8 cellular contexts compared by ENCODE assay signal in the genomic region with DNA sequence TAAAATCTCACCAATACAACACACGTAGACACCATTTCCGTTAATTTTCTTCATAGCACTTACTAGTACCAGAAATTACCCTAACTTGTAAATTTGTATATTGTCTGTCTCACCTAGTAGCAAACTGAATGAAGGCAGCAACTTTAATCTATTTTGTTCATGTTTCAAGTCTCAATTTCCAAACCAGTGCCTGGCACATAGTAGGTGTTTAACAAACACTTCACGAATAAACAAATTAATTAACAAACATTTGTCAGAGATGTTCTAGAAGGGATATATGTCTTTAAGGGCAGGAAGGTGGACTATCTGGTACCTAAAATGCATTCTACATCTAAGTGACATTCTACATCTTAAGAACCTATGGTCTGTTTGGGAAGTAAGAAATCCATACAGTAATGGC. TPM values are rescaled to one million over a fixed set of nuclear protein-coding genes. Genes with fewer than 3 reads are reported as not detected.
DNase-seq lines count a peak whose midpoint lies in the region; ATAC-seq and TF ChIP-seq lines count a peak whose summit lies in the region.

No MANE protein-coding gene starts in this region.

- H3K27me3 Mint-ChIP-seq in activated CD8-positive, alpha-beta memory T cell treated with anti-CD3 and anti-CD28 coated beads, Interleukin-2, amount 10 ng/mL, durations not matched to agents 7 days and 5 days: no peaks in the 10 kb centered on the region
- H3K27me3 Mint-ChIP-seq in activated naive CD8-positive, alpha-beta T cell treated with anti-CD3 and anti-CD28 coated beads for 36 hours: peaks cover 6% of the 10 kb centered on the region

- H3K27ac ChIP-seq in left lung: peak overlapping the region in 1 of 2 donors; percentile 92
- H3K27ac ChIP-seq in thymus (ENCODE audit: low read depth): no peak overlapping the region

- CTCF ChIA-PET in activated CD8-positive, alpha-beta memory T cell treated with anti-CD3 and anti-CD28 coated beads, Interleukin-2, amount 10 ng/mL, durations not matched to agents 7 days and 5 days (lab: Charles Lee): interaction anchor here (1.5 to 3.3 kb wide), 3 partner anchors 10 to 18 kb away, joined by 4 to 24 read pairs (median 14); no protein-coding TSS in a partner anchor

- TF ChIP-seq CTCF in left lung (IDR thresholded peaks at IDR 0.05): no peak

- peak overlapping the region; percentile 60 to 83 for H3K4me3 ChIP-seq in left lung
- H3K4me3 ChIP-seq in thymus (ENCODE audit: low read length): peak overlapping the region; percentile 87

- no peaks in the 10 kb centered on the region for H3K9me3 Mint-ChIP-seq in activated CD8-positive, alpha-beta memory T cell treated with anti-CD3 and anti-CD28 coated beads, Interleukin-2, amount 10 ng/mL, durations not matched to agents 7 days and 5 days (ENCODE audit: low read depth)
- H3K9me3 Mint-ChIP-seq in activated naive CD8-positive, alpha-beta T cell treated with anti-CD3 and anti-CD28 coated beads for 36 hours: no peaks in the 10 kb centered on the region

- no peak for DNase-seq in activated CD8-positive, alpha-beta memory T cell treated with anti-CD3 and anti-CD28 coated beads, Interleukin-2, amount 10 ng/mL, durations not matched to agents 7 days and 5 days
- no peak for DNase-seq in activated CD8-positive, alpha-beta memory T cell treated with anti-CD3 and anti-CD28 coated beads, Interleukin-2, amount 50 U/mL, for 48 hours
- DNase-seq in activated naive CD8-positive, alpha-beta T cell treated with anti-CD3 and anti-CD28 coated beads for 36 hours: no peak
- DNase-seq in left lung: no peak
- DNase-seq in NCI-H748 (lab: John Stamatoyannopoulos, UW; ENCODE audit: unreplicated experiment): no peak
- no peak for DNase-seq in HT-29 (ENCODE audit: low spot score)

- H3K36me3 ChIP-seq in left lung (peaks cover 0 to 22% of the 10 kb centered on the region in 2 donors), thymus (ENCODE audit: control insufficient read depth, insufficient read depth) (peaks cover 7% of the 10 kb centered on the region)

- H3K36me3 Mint-ChIP-seq in activated CD8-positive, alpha-beta memory T cell treated with anti-CD3 and anti-CD28 coated beads, Interleukin-2, amount 10 ng/mL, durations not matched to agents 7 days and 5 days: peaks cover 13% of the 10 kb centered on the region
- H3K36me3 Mint-ChIP-seq in activated naive CD8-positive, alpha-beta T cell treated with anti-CD3 and anti-CD28 coated beads for 36 hours: peaks cover 21% of the 10 kb centered on the region

- peaks cover 41% of the 10 kb centered on the region for H3K4me1 Mint-ChIP-seq in activated CD8-positive, alpha-beta memory T cell treated with anti-CD3 and anti-CD28 coated beads, Interleukin-2, amount 10 ng/mL, durations not matched to agents 7 days and 5 days
- peaks cover 21% of the 10 kb centered on the region for H3K4me1 Mint-ChIP-seq in activated naive CD8-positive, alpha-beta T cell treated with anti-CD3 and anti-CD28 coated beads for 36 hours

- ATAC-seq in activated CD8-positive, alpha-beta memory T cell treated with anti-CD3 and anti-CD28 coated beads, Interleukin-2, amount 10 ng/mL, durations not matched to agents 7 days and 5 days: no peak
- no peak for ATAC-seq in left lung
- ATAC-seq in GM18907 (IDR thresholded peaks at IDR 0.05; ENCODE audit: unreplicated experiment): no peak

- intact Hi-C loops in left lung (cut with DNase I): no loop called here

- peak overlapping the region; percentile 93 for H3K4me3 Mint-ChIP-seq in activated CD8-positive, alpha-beta memory T cell treated with anti-CD3 and anti-CD28 coated beads, Interleukin-2, amount 10 ng/mL, durations not matched to agents 7 days and 5 days
- peak overlapping the region; percentile 98 for H3K4me3 Mint-ChIP-seq in activated naive CD8-positive, alpha-beta T cell treated with anti-CD3 and anti-CD28 coated beads for 36 hours

- H3K9me3 ChIP-seq in left lung (no peaks in the 10 kb centered on the region), thymus (ENCODE audit: control insufficient read depth) (no peaks in the 10 kb centered on the region)

- H3K4me1 ChIP-seq in left lung (peaks cover 10 to 30% of the 10 kb centered on the region in 2 donors), thymus (ENCODE audit: control insufficient read depth, insufficient read depth, low read length) (peaks cover 6% of the 10 kb centered on the region)

- 97% methylated on average over 3 of the region's 3 CpGs for WGBS in thymus

- H3K27me3 ChIP-seq in left lung: no peaks in the 10 kb centered on the region
- no peaks in the 10 kb centered on the region for H3K27me3 ChIP-seq in thymus (ENCODE audit: control insufficient read depth, insufficient read depth)

- H3K27ac Mint-ChIP-seq in activated CD8-positive, alpha-beta memory T cell treated with anti-CD3 and anti-CD28 coated beads, Interleukin-2, amount 10 ng/mL, durations not matched to agents 7 days and 5 days: peak overlapping the region; percentile 95
- H3K27ac Mint-ChIP-seq in activated naive CD8-positive, alpha-beta T cell treated with anti-CD3 and anti-CD28 coated beads for 36 hours: peak overlapping the region; percentile 98

RNA-seq across cellular contexts. Expression of a gene that starts 1.0 kb away (rescaled TPM):
- total RNA-seq in activated CD8-positive, alpha-beta memory T cell treated with anti-CD3 and anti-CD28 coated beads, Interleukin-2, amount 10 ng/mL, durations not matched to agents 7 days and 5 days: 10 to 100 TPM; 32.0 to 32.1 TPM
- total RNA-seq in activated naive CD8-positive, alpha-beta T cell treated with anti-CD3 and anti-CD28 coated beads for 36 hours: 10 to 100 TPM; 34.5 to 35.2 TPM
- 10 to 100 TPM; 32.9 to 37.8 TPM for total RNA-seq in left lung
- 20.6 TPM for polyA plus RNA-seq in thymus
- total RNA-seq in HT-29 (2014; rRNA removed; shearing (Covaris generic)): 22.0 and 28.7 TPM in 2 replicates

RNA-seq across cellular contexts. Expression of a gene that starts 42.2 kb away (rescaled TPM):
- under 1 TPM; 0.54 to 0.67 TPM for total RNA-seq in activated CD8-positive, alpha-beta memory T cell treated with anti-CD3 and anti-CD28 coated beads, Interleukin-2, amount 10 ng/mL, durations not matched to agents 7 days and 5 days
- under 1 TPM; 0.64 to 0.89 TPM for total RNA-seq in activated naive CD8-positive, alpha-beta T cell treated with anti-CD3 and anti-CD28 coated beads for 36 hours
- total RNA-seq in left lung: 10 to 100 TPM; 23.3 to 29.1 TPM
- 1.1 TPM for polyA plus RNA-seq in thymus
- total RNA-seq in HT-29 (2014; rRNA removed; shearing (Covaris generic)): 1.5 and 3.8 TPM in 2 replicates
